Comparison of ENCODE assay signal across 11 cellular contexts in the genomic region with DNA sequence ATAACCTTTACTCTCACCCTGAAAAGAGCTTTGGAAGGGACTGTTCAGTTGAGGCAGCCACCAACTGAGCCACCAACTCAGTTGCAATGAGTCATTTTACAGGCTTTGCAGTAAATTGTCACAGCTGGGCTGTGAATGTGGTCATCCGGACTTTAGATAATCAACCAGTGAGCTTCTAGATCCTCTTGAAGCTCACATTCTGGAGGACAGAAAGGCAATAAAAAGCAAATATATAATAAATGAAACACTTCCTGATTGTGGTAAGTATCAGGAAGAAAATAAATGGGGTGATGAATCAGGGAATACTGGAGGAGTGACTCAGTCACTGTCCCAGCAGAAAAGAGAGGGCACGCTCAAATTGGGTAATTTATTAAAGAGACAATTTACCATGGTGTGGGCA. TPM values are rescaled to one million over a fixed set of nuclear protein-coding genes. Genes with fewer than 3 reads are reported as not detected.
DNase-seq lines count a peak whose midpoint lies in the region; ATAC-seq, FAIRE-seq and TF ChIP-seq lines count a peak whose summit lies in the region.
"Had no signal": no experiment of that assay in that cellular context is flagged by ENCODE, and none has a peak within 500 bp of the region (broad histone marks: within the 10 kb centered on the region; RNA-seq: fewer than 3 reads in every experiment).

No MANE protein-coding gene starts in this region.

- intact Hi-C loops in mucosa of descending colon (cut with DNase I, micrococcal nuclease), result loop anchor here in 1 of 2 donors (10.0 kb wide), 1 partner anchor 205 kb away; no protein-coding TSS in a partner anchor

- H3K36me3 ChIP-seq in bronchial epithelial cell (ENCODE audit: control insufficient read depth, insufficient read depth, low read length) (no peaks in the 10 kb centered on the region), mucosa of descending colon (ENCODE audit: low read depth) (no peaks in the 10 kb centered on the region)

- peak; percentile 73 for DNase-seq in GM03348 (ENCODE audit: low spot score)
- DNase-seq in NCI-H226, result peak; percentile 15
- DNase-seq in bronchial epithelial cell (ENCODE audit: low read depth), result peak; percentile 86
- no peak for DNase-seq in mucosa of descending colon
- no peak for DNase-seq in GM13977 (ENCODE audit: low spot score)
- no peak for DNase-seq in activated CD8-positive, alpha-beta memory T cell treated with anti-CD3 and anti-CD28 coated beads, Interleukin-2, amount 50 U/mL, for 48 hours
- DNase-seq in frontal cortex (ENCODE audit: low spot score in 2 of 2), result no peak
- no peak for DNase-seq in NCI-H2081 (lab: John Stamatoyannopoulos, UW)
- DNase-seq: stimulated activated CD4-positive, alpha-beta T cell treated with anti-CD3 and anti-CD28 coated beads, Interleukin-4, amount 100 ng/mL, for 24 hours had no signal

- H3K9me3 ChIP-seq in mucosa of descending colon, result no peaks in the 10 kb centered on the region

- H3K27me3 ChIP-seq in bronchial epithelial cell (ENCODE audit: control insufficient read depth, insufficient read depth, low read length), result no peaks in the 10 kb centered on the region

- H3K4me1 ChIP-seq in mucosa of descending colon (ENCODE audit: low read depth), result no peaks in the 10 kb centered on the region
- H3K4me1 ChIP-seq: parathyroid adenoma had no signal

- peak; percentile 36 for ATAC-seq in mucosa of descending colon

- FAIRE-seq in bronchial epithelial cell (lab: Jason Lieb, UNC) (no peak), frontal cortex (lab: Jason Lieb, UNC) (no peak)

- in situ Hi-C loops in GM13977 (cut with MboI; ENCODE audit: low pct_unique_long_range_greater_than_20kb, low sequenced_read_pairs, unreplicated experiment), result loop anchor here (10.0 kb wide), 1 partner anchor 205 kb away; no protein-coding TSS in a partner anchor

- H3K4me3 ChIP-seq in bronchial epithelial cell (ENCODE audit: low read depth, low read length) (no peak overlapping the region), mucosa of descending colon (no peak overlapping the region)

- TF ChIP-seq CTCF in bronchial epithelial cell (IDR thresholded peaks at IDR 0.05; ENCODE audit: insufficient read depth, low read length, severe bottlenecking) (no peak), mucosa of descending colon (IDR thresholded peaks at IDR 0.05) (no peak), GM13977 (IDR thresholded peaks at IDR 0.05; ENCODE audit: extremely low read depth, insufficient read depth, missing control alignments) (no peak)

RNA-seq across cellular contexts. Expression of gene C5orf58, which starts 13.2 kb away (rescaled TPM):
- total RNA-seq in bronchial epithelial cell, result not detected in 2 replicates
- not detected for total RNA-seq in mucosa of descending colon
- total RNA-seq in frontal cortex, result not detected
- total RNA-seq: liver had no signal

Comparison
In these comparisons a context has a peak if more than half of its experiments do, and no peak if none do; other contexts are left out.
1. DNase-seq: peak in GM03348 (single experiment), NCI-H226 (single experiment) and bronchial epithelial cell (single experiment); none in mucosa of descending colon (0 of 3), GM13977 (single experiment), activated CD8-positive, alpha-beta memory T cell treated with anti-CD3 and anti-CD28 coated beads, Interleukin-2, amount 50 U/mL, for 48 hours (single experiment), frontal cortex (0 of 2) and NCI-H2081 (0 of 2).